ENCODE assay signal across 9 cellular contexts in the genomic region with DNA sequence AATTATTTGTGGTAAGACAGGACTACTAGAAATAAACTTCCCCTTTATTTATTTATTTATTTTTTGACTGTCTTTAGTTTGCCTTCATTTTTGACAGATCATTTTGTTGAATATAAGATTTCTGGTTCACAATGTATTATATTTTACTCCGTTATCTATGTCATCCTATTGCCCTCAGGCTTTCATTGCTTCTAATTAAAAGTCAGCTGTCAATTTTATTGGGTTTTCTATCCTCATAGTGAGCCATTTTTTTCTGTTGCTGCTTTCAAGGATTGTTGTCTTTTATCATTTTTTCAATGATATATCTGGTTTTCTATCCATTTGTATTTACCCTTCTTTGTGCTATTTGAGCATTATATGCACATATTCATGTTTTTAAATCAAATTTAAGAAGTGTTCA.
"Had no signal": no experiment of that assay in that cellular context is flagged by ENCODE, and none has a peak within 500 bp of the region (broad histone marks: within the 10 kb centered on the region; RNA-seq: fewer than 3 reads in every experiment).

No MANE protein-coding gene starts in this region.

- ATAC-seq: GM23338, K562 had no signal

- H2AFZ ChIP-seq: GM23338 had no signal

- H3K4me3 Mint-ChIP-seq: GM23338, H9 had no signal

- H3K4me3 ChIP-seq: GM23338, K562 had no signal

- H3K27ac ChIP-seq: HL-60 had no signal

- H3K4me2 ChIP-seq: GM23338 had no signal

- DNase-seq: H9, HCEC 1CT, IMR-90, KG1 had no signal

- FAIRE-seq: H1, H54, K562 had no signal

- H3K4me1 Mint-ChIP-seq: GM23338, H9 had no signal

- H3K27ac Mint-ChIP-seq: GM23338, H9 had no signal
